In genomic region chr12:124277394-124278222, GRCh38 we compare ENCODE assay signal across 1 cellular context.
TF ChIP-seq lines count a peak whose summit lies in the region.

No MANE protein-coding gene starts in this region.

TF ChIP-seq in GM12878, 131 proteins besides CTCF, POLR2A, EP300 and RAD21 (continued from another document):
- TF ChIP-seq IRF3 (IDR thresholded peaks at IDR 0.05) (no peak), RAD51 (IDR thresholded peaks at IDR 0.05) (peak; percentile 49; the same call in 1 of the 2 replicates), TBL1XR1 (IDR thresholded peaks at IDR 0.05; ENCODE audit: low read depth, low read length) (no peak), POU2F2 (IDR thresholded peaks at IDR 0.05; ENCODE audit: borderline replicate concordance, low read depth, low read length) (no peak)
